In the genomic region with DNA sequence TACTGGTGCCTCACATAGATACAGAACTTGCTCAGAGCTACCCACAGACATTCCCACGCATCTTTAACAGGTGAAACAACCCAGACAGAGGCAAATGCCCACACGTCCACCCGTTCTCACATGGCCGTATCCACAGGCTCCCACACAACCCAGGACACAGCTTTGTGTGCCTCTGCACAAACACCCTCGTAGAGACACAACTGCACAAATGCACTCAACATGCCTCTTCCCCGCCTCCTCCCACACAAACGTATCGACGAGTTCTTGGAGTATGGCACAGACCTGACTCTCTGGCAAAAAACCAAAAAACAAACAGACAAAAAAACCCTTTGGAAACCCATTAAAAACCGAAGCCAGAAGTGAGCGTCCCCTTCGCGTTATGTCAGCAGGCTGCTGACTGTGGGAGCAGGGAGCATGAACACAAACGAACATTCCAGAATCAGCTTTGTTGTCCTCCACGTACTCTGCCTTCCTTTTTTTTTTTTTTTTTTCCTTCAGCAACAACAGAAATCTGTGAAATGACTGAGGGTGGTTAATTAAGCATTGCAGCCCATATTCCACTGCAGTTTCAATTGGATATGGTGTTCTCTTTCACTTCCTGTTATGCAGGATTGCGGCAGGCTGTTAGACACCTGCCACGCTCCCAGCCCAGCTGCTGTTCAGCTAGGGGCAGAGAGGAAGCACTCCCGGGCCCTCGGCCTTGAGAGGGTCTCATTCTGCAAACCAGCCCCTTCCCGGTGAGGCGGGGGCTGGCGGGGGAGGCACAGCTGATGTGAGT, we compare ENCODE assay signal across 1 cellular context.
TF ChIP-seq lines count a peak whose summit lies in the region.

No MANE protein-coding gene starts in this region.

TF ChIP-seq in GM12878, 131 proteins besides CTCF, POLR2A, EP300 and RAD21 (continued from another document and continues in another):
- TF ChIP-seq, protein P1, sequence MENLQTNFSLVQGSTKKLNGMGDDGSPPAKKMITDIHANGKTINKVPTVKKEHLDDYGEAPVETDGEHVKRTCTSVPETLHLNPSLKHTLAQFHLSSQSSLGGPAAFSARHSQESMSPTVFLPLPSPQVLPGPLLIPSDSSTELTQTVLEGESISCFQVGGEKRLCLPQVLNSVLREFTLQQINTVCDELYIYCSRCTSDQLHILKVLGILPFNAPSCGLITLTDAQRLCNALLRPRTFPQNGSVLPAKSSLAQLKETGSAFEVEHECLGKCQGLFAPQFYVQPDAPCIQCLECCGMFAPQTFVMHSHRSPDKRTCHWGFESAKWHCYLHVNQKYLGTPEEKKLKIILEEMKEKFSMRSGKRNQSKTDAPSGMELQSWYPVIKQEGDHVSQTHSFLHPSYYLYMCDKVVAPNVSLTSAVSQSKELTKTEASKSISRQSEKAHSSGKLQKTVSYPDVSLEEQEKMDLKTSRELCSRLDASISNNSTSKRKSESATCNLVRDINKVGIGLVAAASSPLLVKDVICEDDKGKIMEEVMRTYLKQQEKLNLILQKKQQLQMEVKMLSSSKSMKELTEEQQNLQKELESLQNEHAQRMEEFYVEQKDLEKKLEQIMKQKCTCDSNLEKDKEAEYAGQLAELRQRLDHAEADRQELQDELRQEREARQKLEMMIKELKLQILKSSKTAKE (IDR thresholded peaks at IDR 0.05; ENCODE audit: low read depth, poor library complexity, severe bottlenecking), result no peak
- TF ChIP-seq MTA3 (IDR thresholded peaks at IDR 0.05; ENCODE audit: borderline replicate concordance, low read length) (no peak), IRF4 (IDR thresholded peaks at IDR 0.05; ENCODE audit: low read depth, low read length) (peak; percentile 88), MEF2B (IDR thresholded peaks at IDR 0.05; ENCODE audit: partially characterized antibody, poor library complexity, severe bottlenecking) (no peak), RFX5 (IDR thresholded peaks at IDR 0.05; ENCODE audit: low read depth, low read length) (no peak), FOXM1 (IDR thresholded peaks at IDR 0.05; ENCODE audit: low read depth, low read length) (no peak), SIX5 (IDR thresholded peaks at IDR 0.05; ENCODE audit: low read depth, low read length, severe bottlenecking) (no peak), TCF7 (IDR thresholded peaks at IDR 0.05; ENCODE audit: borderline replicate concordance) (no peak), MXI1 (IDR thresholded peaks at IDR 0.05; ENCODE audit: low read depth, low read length) (peak; percentile 32; the same call in 1 of the 2 replicates), ZSCAN29 (IDR thresholded peaks at IDR 0.05) (no peak), DPF2 (IDR thresholded peaks at IDR 0.05) (peak; percentile 80), RCOR1 (conservative IDR thresholded peaks at IDR 0.05; ENCODE audit: low read depth, low read length) (peak; percentile 79; the same call in 1 of the 2 replicates), GABPA (IDR thresholded peaks at IDR 0.05; ENCODE audit: low read depth) (no peak), TAF1 (IDR thresholded peaks at IDR 0.05; ENCODE audit: borderline replicate concordance, low read depth, low read length) (no peak), SMAD5 (IDR thresholded peaks at IDR 0.05; ENCODE audit: low read depth) (no peak), FOS (IDR thresholded peaks at IDR 0.05; ENCODE audit: borderline replicate concordance, extremely low read depth, insufficient read length) (no peak), CHD1 (IDR thresholded peaks at IDR 0.05; ENCODE audit: low read depth, low read length) (no peak), PAX5 (IDR thresholded peaks at IDR 0.05; ENCODE audit: borderline replicate concordance, low read depth, low read length) (peak; percentile 90; the same call in 1 of the 2 replicates), TARDBP (IDR thresholded peaks at IDR 0.05; ENCODE audit: borderline replicate concordance) (no peak), ETV6 (conservative IDR thresholded peaks at IDR 0.05 in 1 of 2, IDR thresholded peaks at IDR 0.05 in 1 of 2; ENCODE audit: borderline replicate concordance in 1 of 2, low read depth in 1 of 2) (0 out of 4 replicates have a peak, but pooled peaks of 1 of the 2 experiments have one; percentile 45), NR2C2 (IDR thresholded peaks at IDR 0.05; ENCODE audit: borderline replicate concordance, control insufficient read depth, insufficient read length, low read depth) (no peak), EED (IDR thresholded peaks at IDR 0.05; ENCODE audit: low read depth) (peak; percentile 75; the same call in 1 of the 2 replicates), SRF (IDR thresholded peaks at IDR 0.05; ENCODE audit: low read depth in 2 of 2, low read length in 2 of 2) (no peak), NR2C1 (IDR thresholded peaks at IDR 0.05) (no peak), RELA (IDR thresholded peaks at IDR 0.05; ENCODE audit: borderline replicate concordance, partially characterized antibody) (no peak), TBL1XR1 (IDR thresholded peaks at IDR 0.05; ENCODE audit: low read depth, low read length) (peak; percentile 85), MEF2A (IDR thresholded peaks at IDR 0.05; ENCODE audit: insufficient read depth, low read depth, low read length) (no peak), ZNF207 (IDR thresholded peaks at IDR 0.05; ENCODE audit: borderline replicate concordance) (no peak), BMI1 (IDR thresholded peaks at IDR 0.05; ENCODE audit: borderline replicate concordance) (no peak), BRCA1 (IDR thresholded peaks at IDR 0.05; ENCODE audit: low read depth, low read length) (no peak), ZNF274 (IDR thresholded peaks at IDR 0.05; ENCODE audit: insufficient read depth, insufficient read length) (no peak), LARP7 (IDR thresholded peaks at IDR 0.05) (no peak), NR2F1 (conservative IDR thresholded peaks at IDR 0.05) (no peak), CREB1 (IDR thresholded peaks at IDR 0.05; ENCODE audit: low read depth) (no peak)
- TF ChIP-seq, protein P2, sequence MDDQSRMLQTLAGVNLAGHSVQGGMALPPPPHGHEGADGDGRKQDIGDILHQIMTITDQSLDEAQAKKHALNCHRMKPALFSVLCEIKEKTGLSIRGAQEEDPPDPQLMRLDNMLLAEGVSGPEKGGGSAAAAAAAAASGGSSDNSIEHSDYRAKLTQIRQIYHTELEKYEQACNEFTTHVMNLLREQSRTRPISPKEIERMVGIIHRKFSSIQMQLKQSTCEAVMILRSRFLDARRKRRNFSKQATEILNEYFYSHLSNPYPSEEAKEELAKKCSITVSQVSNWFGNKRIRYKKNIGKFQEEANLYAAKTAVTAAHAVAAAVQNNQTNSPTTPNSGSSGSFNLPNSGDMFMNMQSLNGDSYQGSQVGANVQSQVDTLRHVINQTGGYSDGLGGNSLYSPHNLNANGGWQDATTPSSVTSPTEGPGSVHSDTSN (IDR thresholded peaks at IDR 0.05; ENCODE audit: insufficient replicate concordance, low read depth, low read length), result no peak
- TF ChIP-seq, protein P3, sequence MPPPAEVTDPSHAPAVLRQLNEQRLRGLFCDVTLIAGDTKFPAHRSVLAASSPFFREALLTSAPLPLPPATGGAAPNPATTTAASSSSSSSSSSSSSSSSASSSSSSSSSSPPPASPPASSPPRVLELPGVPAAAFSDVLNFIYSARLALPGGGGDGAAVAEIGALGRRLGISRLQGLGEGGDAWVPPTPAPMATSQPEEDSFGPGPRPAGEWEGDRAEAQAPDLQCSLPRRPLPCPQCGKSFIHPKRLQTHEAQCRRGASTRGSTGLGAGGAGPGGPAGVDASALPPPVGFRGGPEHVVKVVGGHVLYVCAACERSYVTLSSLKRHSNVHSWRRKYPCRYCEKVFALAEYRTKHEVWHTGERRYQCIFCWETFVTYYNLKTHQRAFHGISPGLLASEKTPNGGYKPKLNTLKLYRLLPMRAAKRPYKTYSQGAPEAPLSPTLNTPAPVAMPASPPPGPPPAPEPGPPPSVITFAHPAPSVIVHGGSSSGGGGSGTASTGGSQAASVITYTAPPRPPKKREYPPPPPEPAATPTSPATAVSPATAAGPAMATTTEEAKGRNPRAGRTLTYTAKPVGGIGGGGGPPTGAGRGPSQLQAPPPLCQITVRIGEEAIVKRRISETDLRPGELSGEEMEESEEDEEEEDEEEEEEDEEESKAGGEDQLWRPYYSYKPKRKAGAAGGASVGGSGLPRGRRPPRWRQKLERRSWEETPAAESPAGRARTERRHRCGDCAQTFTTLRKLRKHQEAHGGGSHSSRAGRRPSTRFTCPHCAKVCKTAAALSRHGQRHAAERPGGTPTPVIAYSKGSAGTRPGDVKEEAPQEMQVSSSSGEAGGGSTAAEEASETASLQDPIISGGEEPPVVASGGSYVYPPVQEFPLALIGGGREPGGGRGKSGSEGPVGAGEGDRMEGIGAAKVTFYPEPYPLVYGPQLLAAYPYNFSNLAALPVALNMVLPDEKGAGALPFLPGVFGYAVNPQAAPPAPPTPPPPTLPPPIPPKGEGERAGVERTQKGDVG (CRISPR knock-in tag; IDR thresholded peaks at IDR 0.05), result no peak
- TF ChIP-seq, protein P4, sequence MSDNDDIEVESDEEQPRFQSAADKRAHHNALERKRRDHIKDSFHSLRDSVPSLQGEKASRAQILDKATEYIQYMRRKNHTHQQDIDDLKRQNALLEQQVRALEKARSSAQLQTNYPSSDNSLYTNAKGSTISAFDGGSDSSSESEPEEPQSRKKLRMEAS (IDR thresholded peaks at IDR 0.05; ENCODE audit: low read depth, low read length), result no peak
- TF ChIP-seq, protein P5, sequence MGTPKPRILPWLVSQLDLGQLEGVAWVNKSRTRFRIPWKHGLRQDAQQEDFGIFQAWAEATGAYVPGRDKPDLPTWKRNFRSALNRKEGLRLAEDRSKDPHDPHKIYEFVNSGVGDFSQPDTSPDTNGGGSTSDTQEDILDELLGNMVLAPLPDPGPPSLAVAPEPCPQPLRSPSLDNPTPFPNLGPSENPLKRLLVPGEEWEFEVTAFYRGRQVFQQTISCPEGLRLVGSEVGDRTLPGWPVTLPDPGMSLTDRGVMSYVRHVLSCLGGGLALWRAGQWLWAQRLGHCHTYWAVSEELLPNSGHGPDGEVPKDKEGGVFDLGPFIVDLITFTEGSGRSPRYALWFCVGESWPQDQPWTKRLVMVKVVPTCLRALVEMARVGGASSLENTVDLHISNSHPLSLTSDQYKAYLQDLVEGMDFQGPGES (IDR thresholded peaks at IDR 0.05), result no peak
- TF ChIP-seq, protein P6, sequence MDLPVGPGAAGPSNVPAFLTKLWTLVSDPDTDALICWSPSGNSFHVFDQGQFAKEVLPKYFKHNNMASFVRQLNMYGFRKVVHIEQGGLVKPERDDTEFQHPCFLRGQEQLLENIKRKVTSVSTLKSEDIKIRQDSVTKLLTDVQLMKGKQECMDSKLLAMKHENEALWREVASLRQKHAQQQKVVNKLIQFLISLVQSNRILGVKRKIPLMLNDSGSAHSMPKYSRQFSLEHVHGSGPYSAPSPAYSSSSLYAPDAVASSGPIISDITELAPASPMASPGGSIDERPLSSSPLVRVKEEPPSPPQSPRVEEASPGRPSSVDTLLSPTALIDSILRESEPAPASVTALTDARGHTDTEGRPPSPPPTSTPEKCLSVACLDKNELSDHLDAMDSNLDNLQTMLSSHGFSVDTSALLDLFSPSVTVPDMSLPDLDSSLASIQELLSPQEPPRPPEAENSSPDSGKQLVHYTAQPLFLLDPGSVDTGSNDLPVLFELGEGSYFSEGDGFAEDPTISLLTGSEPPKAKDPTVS (IDR thresholded peaks at IDR 0.05; ENCODE audit: low read depth, low read length), result peak; percentile 66; the same call in 1 of the 2 replicates
- TF ChIP-seq, protein P7, sequence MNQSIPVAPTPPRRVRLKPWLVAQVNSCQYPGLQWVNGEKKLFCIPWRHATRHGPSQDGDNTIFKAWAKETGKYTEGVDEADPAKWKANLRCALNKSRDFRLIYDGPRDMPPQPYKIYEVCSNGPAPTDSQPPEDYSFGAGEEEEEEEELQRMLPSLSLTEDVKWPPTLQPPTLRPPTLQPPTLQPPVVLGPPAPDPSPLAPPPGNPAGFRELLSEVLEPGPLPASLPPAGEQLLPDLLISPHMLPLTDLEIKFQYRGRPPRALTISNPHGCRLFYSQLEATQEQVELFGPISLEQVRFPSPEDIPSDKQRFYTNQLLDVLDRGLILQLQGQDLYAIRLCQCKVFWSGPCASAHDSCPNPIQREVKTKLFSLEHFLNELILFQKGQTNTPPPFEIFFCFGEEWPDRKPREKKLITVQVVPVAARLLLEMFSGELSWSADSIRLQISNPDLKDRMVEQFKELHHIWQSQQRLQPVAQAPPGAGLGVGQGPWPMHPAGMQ (IDR thresholded peaks at IDR 0.05; ENCODE audit: borderline replicate concordance), result no peak
- TF ChIP-seq, protein P8, sequence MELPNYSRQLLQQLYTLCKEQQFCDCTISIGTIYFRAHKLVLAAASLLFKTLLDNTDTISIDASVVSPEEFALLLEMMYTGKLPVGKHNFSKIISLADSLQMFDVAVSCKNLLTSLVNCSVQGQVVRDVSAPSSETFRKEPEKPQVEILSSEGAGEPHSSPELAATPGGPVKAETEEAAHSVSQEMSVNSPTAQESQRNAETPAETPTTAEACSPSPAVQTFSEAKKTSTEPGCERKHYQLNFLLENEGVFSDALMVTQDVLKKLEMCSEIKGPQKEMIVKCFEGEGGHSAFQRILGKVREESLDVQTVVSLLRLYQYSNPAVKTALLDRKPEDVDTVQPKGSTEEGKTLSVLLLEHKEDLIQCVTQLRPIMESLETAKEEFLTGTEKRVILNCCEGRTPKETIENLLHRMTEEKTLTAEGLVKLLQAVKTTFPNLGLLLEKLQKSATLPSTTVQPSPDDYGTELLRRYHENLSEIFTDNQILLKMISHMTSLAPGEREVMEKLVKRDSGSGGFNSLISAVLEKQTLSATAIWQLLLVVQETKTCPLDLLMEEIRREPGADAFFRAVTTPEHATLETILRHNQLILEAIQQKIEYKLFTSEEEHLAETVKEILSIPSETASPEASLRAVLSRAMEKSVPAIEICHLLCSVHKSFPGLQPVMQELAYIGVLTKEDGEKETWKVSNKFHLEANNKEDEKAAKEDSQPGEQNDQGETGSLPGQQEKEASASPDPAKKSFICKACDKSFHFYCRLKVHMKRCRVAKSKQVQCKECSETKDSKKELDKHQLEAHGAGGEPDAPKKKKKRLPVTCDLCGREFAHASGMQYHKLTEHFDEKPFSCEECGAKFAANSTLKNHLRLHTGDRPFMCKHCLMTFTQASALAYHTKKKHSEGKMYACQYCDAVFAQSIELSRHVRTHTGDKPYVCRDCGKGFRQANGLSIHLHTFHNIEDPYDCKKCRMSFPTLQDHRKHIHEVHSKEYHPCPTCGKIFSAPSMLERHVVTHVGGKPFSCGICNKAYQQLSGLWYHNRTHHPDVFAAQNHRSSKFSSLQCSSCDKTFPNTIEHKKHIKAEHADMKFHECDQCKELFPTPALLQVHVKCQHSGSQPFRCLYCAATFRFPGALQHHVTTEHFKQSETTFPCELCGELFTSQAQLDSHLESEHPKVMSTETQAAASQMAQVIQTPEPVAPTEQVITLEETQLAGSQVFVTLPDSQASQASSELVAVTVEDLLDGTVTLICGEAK (IDR thresholded peaks at IDR 0.05; ENCODE audit: borderline replicate concordance), result no peak
- TF ChIP-seq, protein P9, sequence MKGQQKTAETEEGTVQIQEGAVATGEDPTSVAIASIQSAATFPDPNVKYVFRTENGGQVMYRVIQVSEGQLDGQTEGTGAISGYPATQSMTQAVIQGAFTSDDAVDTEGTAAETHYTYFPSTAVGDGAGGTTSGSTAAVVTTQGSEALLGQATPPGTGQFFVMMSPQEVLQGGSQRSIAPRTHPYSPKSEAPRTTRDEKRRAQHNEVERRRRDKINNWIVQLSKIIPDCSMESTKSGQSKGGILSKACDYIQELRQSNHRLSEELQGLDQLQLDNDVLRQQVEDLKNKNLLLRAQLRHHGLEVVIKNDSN (IDR thresholded peaks at IDR 0.05; ENCODE audit: borderline replicate concordance, extremely low read length, insufficient read depth, low read depth, low read length), result no peak
- TF ChIP-seq, protein P10, sequence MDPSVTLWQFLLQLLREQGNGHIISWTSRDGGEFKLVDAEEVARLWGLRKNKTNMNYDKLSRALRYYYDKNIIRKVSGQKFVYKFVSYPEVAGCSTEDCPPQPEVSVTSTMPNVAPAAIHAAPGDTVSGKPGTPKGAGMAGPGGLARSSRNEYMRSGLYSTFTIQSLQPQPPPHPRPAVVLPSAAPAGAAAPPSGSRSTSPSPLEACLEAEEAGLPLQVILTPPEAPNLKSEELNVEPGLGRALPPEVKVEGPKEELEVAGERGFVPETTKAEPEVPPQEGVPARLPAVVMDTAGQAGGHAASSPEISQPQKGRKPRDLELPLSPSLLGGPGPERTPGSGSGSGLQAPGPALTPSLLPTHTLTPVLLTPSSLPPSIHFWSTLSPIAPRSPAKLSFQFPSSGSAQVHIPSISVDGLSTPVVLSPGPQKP (IDR thresholded peaks at IDR 0.05; ENCODE audit: low read depth, low read length), result no peak
